In the genomic region with DNA sequence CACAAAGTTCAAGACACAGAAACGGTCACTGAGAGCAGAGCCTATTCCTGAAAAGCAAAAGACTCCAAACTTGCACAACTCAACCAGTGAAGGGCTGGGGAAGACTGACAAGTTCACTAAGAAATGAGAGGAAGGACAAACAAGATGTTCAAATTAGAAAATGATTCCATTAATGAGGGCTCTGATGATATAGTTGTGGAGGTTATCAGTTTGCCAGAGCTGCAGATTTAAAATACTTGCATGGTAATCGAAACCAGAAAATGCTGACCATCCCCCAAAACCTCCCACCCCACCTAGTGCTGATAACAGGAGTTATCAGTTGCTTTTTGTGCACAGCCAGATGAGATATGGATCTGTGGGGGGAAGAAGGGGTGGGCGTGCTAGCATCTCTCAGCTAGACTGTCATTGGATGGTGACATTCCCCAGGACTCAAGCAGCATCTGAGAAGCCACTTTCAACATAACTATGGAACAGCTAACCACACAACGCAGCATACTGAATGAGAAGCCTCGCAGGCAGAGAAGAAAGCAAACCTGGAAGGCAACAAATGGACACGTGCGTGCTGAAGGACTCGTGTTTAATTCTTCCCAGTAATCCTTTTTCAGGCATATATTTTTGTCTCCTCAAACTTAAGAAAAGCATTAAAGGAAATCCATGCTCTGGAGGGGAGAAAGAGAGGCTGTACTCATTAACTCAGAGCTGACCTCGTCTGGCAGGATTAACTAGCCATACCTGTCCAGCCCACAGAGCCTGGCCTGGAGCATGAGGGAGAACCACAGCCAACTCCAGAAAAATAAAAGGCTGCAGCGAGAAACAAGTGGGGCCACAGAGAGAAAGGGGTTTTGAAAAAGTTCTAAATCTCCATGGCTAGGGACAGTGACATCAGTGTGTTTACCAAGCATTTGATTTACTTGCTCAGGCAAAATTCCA, we compare ENCODE assay signal across 1 cellular context. TPM values are rescaled to one million over a fixed set of nuclear protein-coding genes. Genes with fewer than 3 reads are reported as not detected.
"Had no signal": no experiment of that assay in that cellular context is flagged by ENCODE, and none has a peak within 500 bp of the region (broad histone marks: within the 10 kb centered on the region; RNA-seq: fewer than 3 reads in every experiment).

No MANE protein-coding gene starts in this region.

RNA-seq across cellular contexts. Expression of gene IGSF3, which starts 35.3 kb away (rescaled TPM):
- polyA plus RNA-seq: immature natural killer cell had no signal
